In the genomic region with DNA sequence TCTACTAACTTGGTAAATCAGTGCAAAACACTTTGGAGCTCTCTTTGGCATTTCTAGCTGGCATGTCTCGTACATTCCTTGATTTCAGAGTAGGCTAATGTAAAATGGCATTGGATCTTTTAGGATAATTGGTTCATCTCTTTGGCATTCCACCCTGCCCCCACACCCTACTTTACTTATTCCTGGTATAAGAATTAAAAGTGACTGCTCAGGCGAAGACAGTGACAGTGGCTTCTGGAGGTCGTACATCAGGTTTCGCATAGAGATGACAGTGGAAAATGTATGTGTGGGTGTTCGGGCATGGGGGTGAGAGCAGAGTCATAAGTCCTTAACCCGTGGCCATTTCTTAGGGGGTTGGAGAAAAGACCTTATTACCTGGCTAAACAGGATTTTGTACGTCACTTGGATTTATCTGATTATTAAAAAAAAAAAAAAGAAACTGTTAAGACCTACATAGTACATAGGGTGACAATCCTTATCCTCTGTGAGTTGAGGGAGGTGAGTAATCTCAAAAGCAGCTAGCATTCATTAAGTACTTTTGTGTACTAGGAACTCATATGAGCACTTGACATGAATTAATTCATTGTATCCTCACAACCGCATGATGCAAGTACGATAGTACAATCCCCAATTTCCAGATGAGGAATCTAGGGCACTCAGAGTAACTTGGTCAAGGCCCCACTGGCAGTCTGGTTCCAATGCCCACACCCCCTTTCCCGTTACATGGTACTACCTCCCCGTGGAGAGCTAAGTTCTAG, we compare ENCODE assay signal across 34 cellular contexts. TPM values are rescaled to one million over a fixed set of nuclear protein-coding genes. Genes with fewer than 3 reads are reported as not detected.
"Had no signal": no experiment of that assay in that cellular context is flagged by ENCODE, and none has a peak within 500 bp of the region (broad histone marks: within the 10 kb centered on the region; RNA-seq: fewer than 3 reads in every experiment).

No MANE protein-coding gene starts in this region.

- H3K27ac ChIP-seq: breast epithelium, left ventricle myocardium inferior, neutrophil, ovary, sigmoid colon, suprapubic skin, tibial nerve had no signal

- H3K4me1 Mint-ChIP-seq: activated naive CD4-positive, alpha-beta T cell treated with anti-CD3 and anti-CD28 coated beads, Interleukin-2, amount 10 ng/mL, durations not matched to agents 7 days and 5 days; mesothelial cell of epicardium had no signal

- H3K4me1 ChIP-seq: breast epithelium, left ventricle myocardium inferior, sigmoid colon, suprapubic skin, tibial nerve had no signal

- H3K4me2 ChIP-seq: smooth muscle cell had no signal

- H3K4me3 Mint-ChIP-seq: activated CD4-positive, alpha-beta memory T cell treated with anti-CD3 and anti-CD28 coated beads for 36 hours; activated naive CD4-positive, alpha-beta T cell treated with anti-CD3 and anti-CD28 coated beads, Interleukin-2, amount 10 ng/mL, durations not matched to agents 7 days and 5 days; activated naive CD8-positive, alpha-beta T cell treated with anti-CD3 and anti-CD28 coated beads, Interleukin-2, amount 10 ng/mL, durations not matched to agents 7 days and 5 days; mesothelial cell of epicardium; naive B cell; nephron progenitor cell; T-helper 2 cell treated with Interferon-gamma antibody and Interleukin-4, amounts not matched to agents 5 μg/mL and 100 μg/mL, for 36 hours had no signal

- H3K9me3 Mint-ChIP-seq: activated CD4-positive, alpha-beta memory T cell treated with anti-CD3 and anti-CD28 coated beads for 36 hours; activated naive CD4-positive, alpha-beta T cell treated with anti-CD3 and anti-CD28 coated beads, Interleukin-2, amount 10 ng/mL, durations not matched to agents 7 days and 5 days; activated naive CD8-positive, alpha-beta T cell treated with anti-CD3 and anti-CD28 coated beads, Interleukin-2, amount 10 ng/mL, durations not matched to agents 7 days and 5 days; naive B cell; nephron progenitor cell; T-helper 2 cell treated with Interferon-gamma antibody and Interleukin-4, amounts not matched to agents 5 μg/mL and 100 μg/mL, for 36 hours had no signal

- H3K27ac Mint-ChIP-seq: activated CD4-positive, alpha-beta memory T cell treated with anti-CD3 and anti-CD28 coated beads for 36 hours; activated naive CD4-positive, alpha-beta T cell treated with anti-CD3 and anti-CD28 coated beads, Interleukin-2, amount 10 ng/mL, durations not matched to agents 7 days and 5 days; activated naive CD8-positive, alpha-beta T cell treated with anti-CD3 and anti-CD28 coated beads, Interleukin-2, amount 10 ng/mL, durations not matched to agents 7 days and 5 days; mesothelial cell of epicardium; nephron progenitor cell; progenitor cell of endocrine pancreas; T-helper 2 cell treated with Interferon-gamma antibody and Interleukin-4, amounts not matched to agents 5 μg/mL and 100 μg/mL, for 36 hours had no signal

- H3K27me3 ChIP-seq: breast epithelium, neutrophil, ovary, sigmoid colon, suprapubic skin, tibial nerve had no signal

- H3K4me3 ChIP-seq: breast epithelium, left ventricle myocardium inferior, lung, ovary, sigmoid colon, smooth muscle cell, suprapubic skin, tibial nerve had no signal

- H3K9me3 ChIP-seq: breast epithelium, neutrophil, ovary, sigmoid colon, tibial nerve had no signal

- H3K36me3 ChIP-seq: breast epithelium, ovary had no signal

- FAIRE-seq: endothelial cell of umbilical vein, islet of Langerhans had no signal

- DNase-seq: activated CD4-positive, alpha-beta memory T cell treated with anti-CD3 and anti-CD28 coated beads for 36 hours; activated CD4-positive, alpha-beta T cell treated with anti-CD3 and anti-CD28 coated beads for 4 hours; activated CD8-positive, alpha-beta memory T cell treated with anti-CD3 and anti-CD28 coated beads, Interleukin-2, amount 50 U/mL, for 4 hours; activated gamma-delta T cell; activated naive CD4-positive, alpha-beta T cell treated with anti-CD3 and anti-CD28 coated beads, Interleukin-2, amount 10 ng/mL, durations not matched to agents 7 days and 5 days; activated naive CD8-positive, alpha-beta T cell treated with anti-CD3 and anti-CD28 coated beads, Interleukin-2, amount 10 ng/mL, durations not matched to agents 7 days and 5 days; activated T-cell treated with anti-CD3 and anti-CD28 coated beads, Interleukin-2, amount 50 U/mL, for 1 hour; amniotic stem cell; central memory CD4-positive, alpha-beta T cell; left ventricle myocardium inferior; naive B cell; nephron progenitor cell; ovary; retina; sigmoid colon; stimulated activated CD4-positive, alpha-beta T cell treated with anti-CD3 and anti-CD28 coated beads, Interleukin-1b, Interleukin-23, amount 100 ng/mL, for 48 hours; stimulated activated CD4-positive, alpha-beta T cell treated with anti-CD3 and anti-CD28 coated beads, Interleukin-4, amount 100 ng/mL, for 4 hours; stimulated activated CD8-positive, alpha-beta memory T cell treated with anti-CD3 and anti-CD28 coated beads, Interleukin-4, amount 100 ng/mL, for 48 hours; stimulated activated naive CD4-positive, alpha-beta T cell; T-helper 1 cell had no signal

RNA-seq across cellular contexts. Expression of gene KCNK13, which starts 22.4 kb away (rescaled TPM):
- total RNA-seq: activated CD4-positive, alpha-beta memory T cell treated with anti-CD3 and anti-CD28 coated beads for 36 hours; activated CD8-positive, alpha-beta memory T cell treated with anti-CD3 and anti-CD28 coated beads for 36 hours; endothelial cell of umbilical vein; fibroblast of lung; fibroblast of villous mesenchyme; mesothelial cell of epicardium; progenitor cell of endocrine pancreas had no signal
- polyA plus RNA-seq: endothelial cell of umbilical vein, fibroblast of lung, smooth muscle cell had no signal
